In the genomic region with DNA sequence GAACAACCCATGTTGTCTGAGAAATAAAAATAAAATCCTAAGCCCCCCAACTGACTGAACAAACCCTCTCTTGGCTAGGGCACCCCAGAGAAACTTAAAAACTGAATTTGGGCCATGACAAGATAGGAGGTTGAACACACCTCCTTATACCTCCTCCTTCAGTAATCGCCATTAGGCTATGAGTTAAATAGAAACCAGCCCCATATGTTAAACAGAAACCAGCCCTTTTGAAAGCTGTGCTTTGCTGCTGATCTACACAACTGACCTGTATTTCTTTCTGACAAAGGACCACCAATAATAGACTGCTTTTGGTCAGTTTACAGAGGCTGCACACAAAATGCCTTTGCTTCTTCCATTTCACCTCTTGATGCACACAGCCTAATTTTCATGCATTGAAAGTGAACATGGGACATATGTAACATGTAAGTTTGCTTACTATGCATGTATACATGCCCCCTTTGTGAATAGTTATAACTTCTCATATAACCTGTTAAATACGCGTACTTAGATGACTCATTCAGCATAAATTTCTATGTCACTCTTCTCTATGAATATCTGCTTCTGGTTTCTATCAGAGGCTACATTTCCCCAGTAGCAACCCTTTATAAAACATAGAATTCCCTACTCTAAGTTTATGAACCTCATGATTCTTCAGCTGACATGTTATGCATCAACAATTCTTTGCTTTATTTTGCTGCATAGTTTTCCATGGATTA, we compare ENCODE assay signal across 17 cellular contexts.
DNase-seq lines count a peak whose midpoint lies in the region; ATAC-seq, FAIRE-seq and TF ChIP-seq lines count a peak whose summit lies in the region.
"Had no signal": no experiment of that assay in that cellular context is flagged by ENCODE, and none has a peak within 500 bp of the region (broad histone marks: within the 10 kb centered on the region; RNA-seq: fewer than 3 reads in every experiment).

No MANE protein-coding gene starts in this region.

- POLR2A ChIA-PET in PC-3 (lab: Charles Lee; ENCODE audit: unreplicated experiment) = interaction anchor here (0.6 kb wide), 1 partner anchor 44 kb away, joined by 3 read pairs; no protein-coding TSS in a partner anchor

- H4K20me1 ChIP-seq in PC-3 (ENCODE audit: low read length) = no peaks in the 10 kb centered on the region

- H3K9me2 ChIP-seq in PC-3 (replicated peaks; ENCODE audit: low read length) = no peaks in the 10 kb centered on the region

- DNase-seq in PC-3 = peak; percentile 42
- no peak for DNase-seq in prostate gland (ENCODE audit: low spot score)
- no peak for DNase-seq in NK-92 (lab: John Stamatoyannopoulos, UW; ENCODE audit: unreplicated experiment)
- DNase-seq in small intestine = no peak
- DNase-seq in left lobe of liver (ENCODE audit: low spot score) = no peak
- DNase-seq: activated CD4-positive, alpha-beta T cell treated with anti-CD3 and anti-CD28 coated beads, Interleukin-2, amount 10 ng/mL, durations not matched to agents 24 days and 14 days; activated naive CD4-positive, alpha-beta T cell treated with anti-CD3 and anti-CD28 coated beads, Interleukin-2, amount 50 U/mL, for 16 hours; body of pancreas; HFFc6; NCI-H2107; NCI-H69; nucleus accumbens had no signal

- CTCF ChIA-PET in PC-3 (lab: Charles Lee) = no interaction called here

- H3K9me3 ChIP-seq in PC-3 (ENCODE audit: low read length) (no peaks in the 10 kb centered on the region), prostate gland (no peaks in the 10 kb centered on the region), small intestine (ENCODE audit: control insufficient read depth, low read depth) (no peaks in the 10 kb centered on the region)
- H3K9me3 ChIP-seq: body of pancreas had no signal

- intact Hi-C loops in PC-3 (cut with micrococcal nuclease) = no loop called here
- intact Hi-C loops in prostate gland (cut with DNase I) = no loop called here

- H3K27me3 ChIP-seq in PC-3 (ENCODE audit: low read length) (no peaks in the 10 kb centered on the region), prostate gland (replicated peaks; ENCODE audit: insufficient read depth) (no peaks in the 10 kb centered on the region), small intestine (ENCODE audit: control insufficient read depth in 2 of 2, insufficient read depth in 2 of 2, low read length in 2 of 2) (no peaks in the 10 kb centered on the region)
- H3K27me3 ChIP-seq: body of pancreas had no signal

- no peak overlapping the region for H3K27ac ChIP-seq in PC-3 (ENCODE audit: low read length)
- H3K27ac ChIP-seq in prostate gland = no peak overlapping the region
- no peak overlapping the region for H3K27ac ChIP-seq in small intestine (ENCODE audit: low read depth in 1 of 2, low read length in 1 of 2)
- H3K27ac ChIP-seq: body of pancreas, SK-N-MC had no signal

- H3K9ac ChIP-seq in PC-3 (ENCODE audit: low read length) = no peak overlapping the region

- ATAC-seq in GM18867 (IDR thresholded peaks at IDR 0.05; ENCODE audit: unreplicated experiment) (peak; percentile 93), GM21381 (IDR thresholded peaks at IDR 0.05; ENCODE audit: unreplicated experiment) (peak; percentile 75), HG02885 (IDR thresholded peaks at IDR 0.05; ENCODE audit: poor library complexity, unreplicated experiment) (peak; percentile 93), PC-3 (peak; percentile 63), left lobe of liver (no peak)
- ATAC-seq: body of pancreas, Panc1 had no signal

- no peaks in the 10 kb centered on the region for H3K79me2 ChIP-seq in PC-3 (ENCODE audit: low read length)

- no peak for FAIRE-seq in small intestine (lab: Jason Lieb, UNC)

- TF ChIP-seq POLR2A in prostate gland (IDR thresholded peaks at IDR 0.05) = no peak

- H3K4me2 ChIP-seq in PC-3 (ENCODE audit: low read length) = no peak overlapping the region

- H2AFZ ChIP-seq in PC-3 (ENCODE audit: low read length) = no peak overlapping the region

- H3K36me3 ChIP-seq in PC-3 (ENCODE audit: low read depth, low read length) = no peaks in the 10 kb centered on the region
- H3K36me3 ChIP-seq in prostate gland = no peaks in the 10 kb centered on the region
- no peaks in the 10 kb centered on the region for H3K36me3 ChIP-seq in small intestine (ENCODE audit: control insufficient read depth in 2 of 2, insufficient read depth in 2 of 2, low read length in 2 of 2)

- 86% methylated on average over 3 of the region's 3 CpGs for WGBS in prostate gland
- 67 to 82% (median 76%) methylated on average over 3 of the region's 3 CpGs for WGBS in small intestine, 3 donors

- H3K4me3 ChIP-seq in PC-3 (ENCODE audit: low read length) (no peak overlapping the region), prostate gland (no peak overlapping the region), small intestine (ENCODE audit: low read depth in 1 of 2, low read length in 2 of 2) (no peak overlapping the region)
- H3K4me3 ChIP-seq: body of pancreas, SK-N-MC had no signal

- H3F3A ChIP-seq in PC-3 (ENCODE audit: low read length, unreplicated experiment) = no peaks in the 10 kb centered on the region

- no peak for TF ChIP-seq CTCF in PC-3 (conservative IDR thresholded peaks at IDR 0.05; ENCODE audit: low read depth, low read length)
- no peak for TF ChIP-seq CTCF in prostate gland (IDR thresholded peaks at IDR 0.05)

- H3K4me1 ChIP-seq in PC-3 (ENCODE audit: insufficient read depth, low read length) (peaks cover 8% of the 10 kb centered on the region; the same call in 1 of the 2 replicates), prostate gland (replicated peaks) (no peaks in the 10 kb centered on the region), small intestine (ENCODE audit: control insufficient read depth in 2 of 2, insufficient read depth in 1 of 2, low read depth in 1 of 2, low read length in 1 of 2) (no peaks in the 10 kb centered on the region)
- H3K4me1 ChIP-seq: body of pancreas had no signal

- no TSS peak for BruUV-seq in PC-3 (replicated peaks; lab: Mats Ljungman, UMichigan)
